ENCODE assay signal across 27 cellular contexts in genomic region chr3:131596884-131597283, GRCh38.
"Had no signal": no experiment of that assay in that cellular context is flagged by ENCODE, and none has a peak within 500 bp of the region (broad histone marks: within the 10 kb centered on the region; RNA-seq: fewer than 3 reads in every experiment).

No MANE protein-coding gene starts in this region.

- H3K27ac ChIP-seq: breast epithelium, gastroesophageal sphincter, ovary, sigmoid colon, thoracic aorta, uterus had no signal

- H3K36me3 Mint-ChIP-seq: activated naive CD4-positive, alpha-beta T cell treated with anti-CD3 and anti-CD28 coated beads, Interleukin-2, amount 50 U/mL, for 72 hours; mesothelial cell of epicardium; naive B cell; stimulated activated effector memory CD8-positive, alpha-beta T cell treated with anti-CD3 and anti-CD28 coated beads, Interleukin-12 subunit alpha, Interleukin-12 subunit beta, amount 100 ng/mL, for 72 hours had no signal

- DNase-seq: activated CD4-positive, alpha-beta T cell treated with anti-CD3 and anti-CD28 coated beads for 4 hours; activated CD4-positive, alpha-beta T cell treated with anti-CD3 and anti-CD28 coated beads, Interleukin-2, amount 50 U/mL, for 4 hours; activated naive CD4-positive, alpha-beta T cell; activated T-cell treated with anti-CD3 and anti-CD28 coated beads for 4 hours; activated T-cell treated with anti-CD3 and anti-CD28 coated beads, Interleukin-2, amount 50 U/mL, for 72 hours; dermis blood vessel endothelial cell; effector CD4-positive, alpha-beta T cell; hippocampal formation; left colon; naive B cell; ovary; sigmoid colon; small intestine; stimulated activated CD4-positive, alpha-beta T cell treated with anti-CD3 and anti-CD28 coated beads, Interleukin-4, amount 100 ng/mL, for 24 hours; trophoblast cell; uterus had no signal

- H3K9me3 Mint-ChIP-seq: activated naive CD4-positive, alpha-beta T cell treated with anti-CD3 and anti-CD28 coated beads, Interleukin-2, amount 50 U/mL, for 72 hours; central memory CD8-positive, alpha-beta T cell; stimulated activated effector memory CD8-positive, alpha-beta T cell treated with anti-CD3 and anti-CD28 coated beads, Interleukin-12 subunit alpha, Interleukin-12 subunit beta, amount 100 ng/mL, for 72 hours; stimulated activated naive CD8-positive, alpha-beta T cell treated with anti-CD3 and anti-CD28 coated beads, Interleukin-15, Interleukin-2, amounts not matched to agents 100 ng/mL and 50 ng/mL, for 24 hours; T-helper 2 cell treated with Interferon-gamma antibody and Interleukin-4, amounts not matched to agents 5 μg/mL and 100 μg/mL, for 36 hours had no signal

- H3K9me3 ChIP-seq: breast epithelium, gastroesophageal sphincter, ovary, sigmoid colon, thoracic aorta, uterus had no signal

- H3K4me3 Mint-ChIP-seq: activated T-cell treated with anti-CD3 and anti-CD28 coated beads, Interleukin-2, amount 50 U/mL, for 72 hours; central memory CD8-positive, alpha-beta T cell; mesothelial cell of epicardium; naive B cell; stimulated activated effector memory CD8-positive, alpha-beta T cell treated with anti-CD3 and anti-CD28 coated beads, Interleukin-12 subunit alpha, Interleukin-12 subunit beta, amount 100 ng/mL, for 72 hours; stimulated activated naive CD8-positive, alpha-beta T cell treated with anti-CD3 and anti-CD28 coated beads, Interleukin-15, Interleukin-2, amounts not matched to agents 100 ng/mL and 50 ng/mL, for 24 hours; T-helper 2 cell treated with Interferon-gamma antibody and Interleukin-4, amounts not matched to agents 5 μg/mL and 100 μg/mL, for 36 hours had no signal

- ATAC-seq: activated naive CD4-positive, alpha-beta T cell treated with anti-CD3 and anti-CD28 coated beads, Interleukin-2, amount 50 U/mL, for 72 hours; activated T-cell treated with anti-CD3 and anti-CD28 coated beads, Interleukin-2, amount 50 U/mL, for 72 hours; gastroesophageal sphincter; left colon; stimulated activated effector memory CD8-positive, alpha-beta T cell treated with anti-CD3 and anti-CD28 coated beads, Interleukin-12 subunit alpha, Interleukin-12 subunit beta, amount 100 ng/mL, for 72 hours had no signal

- H3K27me3 ChIP-seq: breast epithelium, gastroesophageal sphincter, ovary, sigmoid colon, uterus had no signal

- H3K27ac Mint-ChIP-seq: activated naive CD4-positive, alpha-beta T cell treated with anti-CD3 and anti-CD28 coated beads, Interleukin-2, amount 50 U/mL, for 72 hours; activated T-cell treated with anti-CD3 and anti-CD28 coated beads, Interleukin-2, amount 50 U/mL, for 72 hours; mesothelial cell of epicardium; naive B cell; progenitor cell of endocrine pancreas; stimulated activated effector memory CD8-positive, alpha-beta T cell treated with anti-CD3 and anti-CD28 coated beads, Interleukin-12 subunit alpha, Interleukin-12 subunit beta, amount 100 ng/mL, for 72 hours; stimulated activated naive CD8-positive, alpha-beta T cell treated with anti-CD3 and anti-CD28 coated beads, Interleukin-15, Interleukin-2, amounts not matched to agents 100 ng/mL and 50 ng/mL, for 24 hours; T-helper 2 cell treated with Interferon-gamma antibody and Interleukin-4, amounts not matched to agents 5 μg/mL and 100 μg/mL, for 36 hours had no signal

- H3K27me3 Mint-ChIP-seq: progenitor cell of endocrine pancreas had no signal

- H3K4me1 Mint-ChIP-seq: central memory CD8-positive, alpha-beta T cell; naive B cell; stimulated activated effector memory CD8-positive, alpha-beta T cell treated with anti-CD3 and anti-CD28 coated beads, Interleukin-12 subunit alpha, Interleukin-12 subunit beta, amount 100 ng/mL, for 72 hours had no signal

- FAIRE-seq: keratinocyte, small intestine had no signal
